ENCODE assay signal across 18 cellular contexts in genomic region chr1:99490031-99490430, GRCh38.
"Had no signal": no experiment of that assay in that cellular context is flagged by ENCODE, and none has a peak within 500 bp of the region (broad histone marks: within the 10 kb centered on the region; RNA-seq: fewer than 3 reads in every experiment).

No MANE protein-coding gene starts in this region.

- H3K36me3 ChIP-seq: colonic mucosa, ovary, right atrium auricular region, sigmoid colon, thyroid gland had no signal

- H3K9me3 ChIP-seq: colonic mucosa, ovary, right atrium auricular region, sigmoid colon, thyroid gland had no signal

- H3K4me3 ChIP-seq: colonic mucosa, lung, ovary, right atrium auricular region, sigmoid colon, skin epidermis, thyroid gland had no signal

- H3K27me3 ChIP-seq: colonic mucosa, ovary, right atrium auricular region, sigmoid colon, thyroid gland had no signal

- H3K27ac ChIP-seq: colonic mucosa, ovary, right atrium auricular region, sigmoid colon, skin epidermis, thyroid gland had no signal

- ATAC-seq: left cardiac atrium; left ventricle myocardium superior; naive thymus-derived CD8-positive, alpha-beta T cell had no signal

- DNase-seq: colonic mucosa; dermis blood vessel endothelial cell; erythroblast; foreskin fibroblast; immature natural killer cell; kidney; left cardiac atrium; left ventricle myocardium superior; mesendoderm; naive thymus-derived CD8-positive, alpha-beta T cell; ovary; sigmoid colon; stimulated activated CD4-positive, alpha-beta T cell treated with anti-CD3 and anti-CD28 coated beads, Interleukin-12 subunit alpha, Interleukin-12 subunit beta, amount 100 ng/mL, for 4 hours; stimulated activated naive CD4-positive, alpha-beta T cell; thyroid gland had no signal

- H3K4me1 ChIP-seq: colonic mucosa, right atrium auricular region, sigmoid colon, thyroid gland had no signal
